Comparison of ENCODE assay signal across 14 cellular contexts in the genomic region with DNA sequence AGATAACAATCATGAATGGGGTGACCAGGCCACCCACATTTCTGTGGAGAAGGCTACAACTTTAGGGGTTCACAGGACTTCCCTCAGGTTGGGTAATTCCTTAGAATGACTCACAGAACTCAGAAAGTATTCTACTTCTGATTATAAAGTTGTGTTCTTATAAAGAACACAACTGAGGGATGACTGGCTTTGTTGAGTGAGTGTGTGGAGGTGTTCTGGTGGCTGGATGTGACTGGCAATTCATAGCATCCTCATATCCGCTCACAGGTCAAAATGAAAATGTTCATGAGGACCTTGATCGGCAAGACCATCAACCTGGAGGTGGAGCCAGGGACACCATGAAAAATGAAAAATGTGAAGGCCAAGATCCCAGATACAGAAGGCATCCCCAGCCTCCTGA.
A peak's percentile ranks its signal among the peaks of the same experiment; 100 is the strongest.
DNase-seq lines count a peak whose midpoint lies in the region; ATAC-seq lines count a peak whose summit lies in the region.
"Had no signal": no experiment of that assay in that cellular context is flagged by ENCODE, and none has a peak within 500 bp of the region (broad histone marks: within the 10 kb centered on the region; RNA-seq: fewer than 3 reads in every experiment).

No MANE protein-coding gene starts in this region.

- POLR2A ChIA-PET in activated CD4-positive, alpha-beta memory T cell treated with anti-CD3 and anti-CD28 coated beads for 36 hours (lab: Charles Lee): no interaction called here
- POLR2A ChIA-PET in activated CD4-positive, alpha-beta memory T cell treated with anti-CD3 and anti-CD28 coated beads, Interleukin-2, amount 10 ng/mL, durations not matched to agents 7 days and 5 days (lab: Charles Lee): no interaction called here

- H3K4me3 Mint-ChIP-seq in activated CD4-positive, alpha-beta memory T cell treated with anti-CD3 and anti-CD28 coated beads for 36 hours: no peak overlapping the region
- H3K4me3 Mint-ChIP-seq in activated CD4-positive, alpha-beta memory T cell treated with anti-CD3 and anti-CD28 coated beads, Interleukin-2, amount 10 ng/mL, durations not matched to agents 7 days and 5 days: no peak overlapping the region
- H3K4me3 Mint-ChIP-seq in activated naive CD8-positive, alpha-beta T cell treated with anti-CD3 and anti-CD28 coated beads, Interleukin-2, amount 50 U/mL, for 24 hours: no peak overlapping the region
- H3K4me3 Mint-ChIP-seq in activated naive CD8-positive, alpha-beta T cell treated with anti-CD3 and anti-CD28 coated beads for 36 hours: no peak overlapping the region
- no peak overlapping the region for H3K4me3 Mint-ChIP-seq in activated T-helper 17 cell treated with anti-CD3 and anti-CD28 coated beads, Interleukin-2, amount 50 U/mL, for 72 hours
- no peak overlapping the region for H3K4me3 Mint-ChIP-seq in stimulated activated memory B cell treated with anti-CD40 and anti-IgM and Interleukin-4, amounts not matched to agents 10 μg/mL and 1 μg/mL and 100 μg/mL, for 72 hours
- H3K4me3 Mint-ChIP-seq: B cell; CD4-positive, alpha-beta T cell; GM23338 had no signal

- peaks cover 33% of the 10 kb centered on the region for H3K9me3 Mint-ChIP-seq in activated CD4-positive, alpha-beta memory T cell treated with anti-CD3 and anti-CD28 coated beads for 36 hours
- peaks cover 38% of the 10 kb centered on the region for H3K9me3 Mint-ChIP-seq in activated CD4-positive, alpha-beta memory T cell treated with anti-CD3 and anti-CD28 coated beads, Interleukin-2, amount 10 ng/mL, durations not matched to agents 7 days and 5 days
- peaks cover 24% of the 10 kb centered on the region for H3K9me3 Mint-ChIP-seq in activated naive CD8-positive, alpha-beta T cell treated with anti-CD3 and anti-CD28 coated beads, Interleukin-2, amount 50 U/mL, for 24 hours
- peaks cover 22% of the 10 kb centered on the region for H3K9me3 Mint-ChIP-seq in activated naive CD8-positive, alpha-beta T cell treated with anti-CD3 and anti-CD28 coated beads for 36 hours
- peaks cover 11% of the 10 kb centered on the region for H3K9me3 Mint-ChIP-seq in activated T-helper 17 cell treated with anti-CD3 and anti-CD28 coated beads, Interleukin-2, amount 50 U/mL, for 72 hours
- peaks cover 20% of the 10 kb centered on the region for H3K9me3 Mint-ChIP-seq in stimulated activated memory B cell treated with anti-CD40 and anti-IgM and Interleukin-4, amounts not matched to agents 10 μg/mL and 1 μg/mL and 100 μg/mL, for 72 hours

- no peak overlapping the region for H3K27ac Mint-ChIP-seq in activated CD4-positive, alpha-beta memory T cell treated with anti-CD3 and anti-CD28 coated beads for 36 hours
- H3K27ac Mint-ChIP-seq in activated CD4-positive, alpha-beta memory T cell treated with anti-CD3 and anti-CD28 coated beads, Interleukin-2, amount 10 ng/mL, durations not matched to agents 7 days and 5 days: no peak overlapping the region
- H3K27ac Mint-ChIP-seq in activated naive CD8-positive, alpha-beta T cell treated with anti-CD3 and anti-CD28 coated beads, Interleukin-2, amount 50 U/mL, for 24 hours: no peak overlapping the region
- H3K27ac Mint-ChIP-seq in activated naive CD8-positive, alpha-beta T cell treated with anti-CD3 and anti-CD28 coated beads for 36 hours: no peak overlapping the region
- H3K27ac Mint-ChIP-seq in activated T-helper 17 cell treated with anti-CD3 and anti-CD28 coated beads, Interleukin-2, amount 50 U/mL, for 72 hours: no peak overlapping the region
- no peak overlapping the region for H3K27ac Mint-ChIP-seq in stimulated activated memory B cell treated with anti-CD40 and anti-IgM and Interleukin-4, amounts not matched to agents 10 μg/mL and 1 μg/mL and 100 μg/mL, for 72 hours
- H3K27ac Mint-ChIP-seq: B cell; CD4-positive, alpha-beta T cell; GM23338 had no signal

- DNase-seq in activated CD4-positive, alpha-beta memory T cell treated with anti-CD3 and anti-CD28 coated beads for 36 hours: peak; percentile 41
- no peak for DNase-seq in activated CD4-positive, alpha-beta memory T cell treated with anti-CD3 and anti-CD28 coated beads, Interleukin-2, amount 10 ng/mL, durations not matched to agents 7 days and 5 days
- no peak for DNase-seq in activated naive CD8-positive, alpha-beta T cell treated with anti-CD3 and anti-CD28 coated beads, Interleukin-2, amount 50 U/mL, for 24 hours
- no peak for DNase-seq in activated naive CD8-positive, alpha-beta T cell treated with anti-CD3 and anti-CD28 coated beads for 36 hours
- DNase-seq: C1 segment of cervical spinal cord; Calu3; CD4-positive, alpha-beta T cell; DMS 273 treated with DMSO at 0.1 percent for 48 hours; H7 had no signal

- intact Hi-C loops in activated CD4-positive, alpha-beta memory T cell treated with anti-CD3 and anti-CD28 coated beads for 36 hours (cut with micrococcal nuclease): loop anchor here (2.0 kb wide), 1 partner anchor 14 kb away; no protein-coding TSS in a partner anchor

- peaks cover 11% of the 10 kb centered on the region for H3K36me3 Mint-ChIP-seq in activated CD4-positive, alpha-beta memory T cell treated with anti-CD3 and anti-CD28 coated beads for 36 hours
- H3K36me3 Mint-ChIP-seq in activated CD4-positive, alpha-beta memory T cell treated with anti-CD3 and anti-CD28 coated beads, Interleukin-2, amount 10 ng/mL, durations not matched to agents 7 days and 5 days (ENCODE audit: low read depth): peaks cover 23% of the 10 kb centered on the region
- H3K36me3 Mint-ChIP-seq in activated naive CD8-positive, alpha-beta T cell treated with anti-CD3 and anti-CD28 coated beads, Interleukin-2, amount 50 U/mL, for 24 hours (ENCODE audit: low read depth): peaks cover 9% of the 10 kb centered on the region
- peaks cover 6% of the 10 kb centered on the region for H3K36me3 Mint-ChIP-seq in activated naive CD8-positive, alpha-beta T cell treated with anti-CD3 and anti-CD28 coated beads for 36 hours
- H3K36me3 Mint-ChIP-seq in activated T-helper 17 cell treated with anti-CD3 and anti-CD28 coated beads, Interleukin-2, amount 50 U/mL, for 72 hours (ENCODE audit: low read depth): no peaks in the 10 kb centered on the region
- peaks cover 26% of the 10 kb centered on the region for H3K36me3 Mint-ChIP-seq in stimulated activated memory B cell treated with anti-CD40 and anti-IgM and Interleukin-4, amounts not matched to agents 10 μg/mL and 1 μg/mL and 100 μg/mL, for 72 hours

- CTCF ChIA-PET in activated CD4-positive, alpha-beta memory T cell treated with anti-CD3 and anti-CD28 coated beads for 36 hours (lab: Charles Lee): no interaction called here
- CTCF ChIA-PET in activated CD4-positive, alpha-beta memory T cell treated with anti-CD3 and anti-CD28 coated beads, Interleukin-2, amount 10 ng/mL, durations not matched to agents 7 days and 5 days (lab: Charles Lee): no interaction called here

- H3K4me1 Mint-ChIP-seq in activated CD4-positive, alpha-beta memory T cell treated with anti-CD3 and anti-CD28 coated beads for 36 hours (ENCODE audit: low read depth): peaks cover 12% of the 10 kb centered on the region
- H3K4me1 Mint-ChIP-seq in activated CD4-positive, alpha-beta memory T cell treated with anti-CD3 and anti-CD28 coated beads, Interleukin-2, amount 10 ng/mL, durations not matched to agents 7 days and 5 days: peaks cover 5% of the 10 kb centered on the region
- H3K4me1 Mint-ChIP-seq in activated naive CD8-positive, alpha-beta T cell treated with anti-CD3 and anti-CD28 coated beads, Interleukin-2, amount 50 U/mL, for 24 hours: peaks cover 9% of the 10 kb centered on the region
- H3K4me1 Mint-ChIP-seq in activated naive CD8-positive, alpha-beta T cell treated with anti-CD3 and anti-CD28 coated beads for 36 hours: peaks cover 9% of the 10 kb centered on the region
- H3K4me1 Mint-ChIP-seq in activated T-helper 17 cell treated with anti-CD3 and anti-CD28 coated beads, Interleukin-2, amount 50 U/mL, for 72 hours: no peaks in the 10 kb centered on the region
- peaks cover 17% of the 10 kb centered on the region for H3K4me1 Mint-ChIP-seq in stimulated activated memory B cell treated with anti-CD40 and anti-IgM and Interleukin-4, amounts not matched to agents 10 μg/mL and 1 μg/mL and 100 μg/mL, for 72 hours
- H3K4me1 Mint-ChIP-seq: GM23338 had no signal

- H3K27me3 Mint-ChIP-seq in activated CD4-positive, alpha-beta memory T cell treated with anti-CD3 and anti-CD28 coated beads for 36 hours: no peaks in the 10 kb centered on the region
- no peaks in the 10 kb centered on the region for H3K27me3 Mint-ChIP-seq in activated CD4-positive, alpha-beta memory T cell treated with anti-CD3 and anti-CD28 coated beads, Interleukin-2, amount 10 ng/mL, durations not matched to agents 7 days and 5 days
- H3K27me3 Mint-ChIP-seq in activated naive CD8-positive, alpha-beta T cell treated with anti-CD3 and anti-CD28 coated beads, Interleukin-2, amount 50 U/mL, for 24 hours: no peaks in the 10 kb centered on the region
- H3K27me3 Mint-ChIP-seq in activated naive CD8-positive, alpha-beta T cell treated with anti-CD3 and anti-CD28 coated beads for 36 hours: no peaks in the 10 kb centered on the region
- no peaks in the 10 kb centered on the region for H3K27me3 Mint-ChIP-seq in activated T-helper 17 cell treated with anti-CD3 and anti-CD28 coated beads, Interleukin-2, amount 50 U/mL, for 72 hours
- no peaks in the 10 kb centered on the region for H3K27me3 Mint-ChIP-seq in stimulated activated memory B cell treated with anti-CD40 and anti-IgM and Interleukin-4, amounts not matched to agents 10 μg/mL and 1 μg/mL and 100 μg/mL, for 72 hours
- H3K27me3 Mint-ChIP-seq: B cell; CD4-positive, alpha-beta T cell had no signal

- peak; percentile 54 for ATAC-seq in activated naive CD8-positive, alpha-beta T cell treated with anti-CD3 and anti-CD28 coated beads, Interleukin-2, amount 50 U/mL, for 24 hours
- ATAC-seq in activated T-helper 17 cell treated with anti-CD3 and anti-CD28 coated beads, Interleukin-2, amount 50 U/mL, for 72 hours (replicated peaks): peak; percentile 95
- no peak for ATAC-seq in GM18861 (IDR thresholded peaks at IDR 0.05; ENCODE audit: unreplicated experiment)
- ATAC-seq in stimulated activated memory B cell treated with anti-CD40 and anti-IgM and Interleukin-4, amounts not matched to agents 10 μg/mL and 1 μg/mL and 100 μg/mL, for 72 hours: no peak
- ATAC-seq: GM23338 had no signal

Comparison
In these comparisons a context has a peak if more than half of its experiments do, and no peak if none do; other contexts are left out.
1. ATAC-seq: peak in activated naive CD8-positive, alpha-beta T cell treated with anti-CD3 and anti-CD28 coated beads, Interleukin-2, amount 50 U/mL, for 24 hours (single experiment) and activated T-helper 17 cell treated with anti-CD3 and anti-CD28 coated beads, Interleukin-2, amount 50 U/mL, for 72 hours (single experiment); none in GM18861 (single experiment) and stimulated activated memory B cell treated with anti-CD40 and anti-IgM and Interleukin-4, amounts not matched to agents 10 μg/mL and 1 μg/mL and 100 μg/mL, for 72 hours (single experiment).